In genomic region chr20:42082611-42083010, GRCh38 we compare ENCODE assay signal across 11 cellular contexts.
DNase-seq lines count a peak whose midpoint lies in the region; ATAC-seq and TF ChIP-seq lines count a peak whose summit lies in the region.
"Had no signal": no experiment of that assay in that cellular context is flagged by ENCODE, and none has a peak within 500 bp of the region (broad histone marks: within the 10 kb centered on the region; RNA-seq: fewer than 3 reads in every experiment).

No MANE protein-coding gene starts in this region.

- H3K27me3 ChIP-seq in heart right ventricle (peaks cover 0 to 13% (median 0%) of the 10 kb centered on the region in 7 donors), Caco-2 (replicated peaks; ENCODE audit: control insufficient read depth, insufficient read depth, low read length) (no peaks in the 10 kb centered on the region)
- H3K27me3 ChIP-seq: transverse colon had no signal

- H3K4me3 Mint-ChIP-seq in Caco-2 (ENCODE audit: unreplicated experiment): no peak overlapping the region
- H3K4me3 Mint-ChIP-seq: activated naive CD4-positive, alpha-beta T cell treated with anti-CD3 and anti-CD28 coated beads for 36 hours had no signal

- POLR2A ChIA-PET in Caco-2 (lab: Charles Lee): no interaction called here

- no peaks in the 10 kb centered on the region for H3K9me3 Mint-ChIP-seq in Caco-2 (ENCODE audit: unreplicated experiment)

- peak overlapping the region in 5 of 10 donors; percentile 46 to 73 (median 59) for H3K27ac ChIP-seq in heart right ventricle
- H3K27ac ChIP-seq: transverse colon had no signal

- H3K4me1 ChIP-seq in heart right ventricle (peaks cover 0 to 26% (median 3%) of the 10 kb centered on the region in 9 donors), Caco-2 (no peaks in the 10 kb centered on the region)
- H3K4me1 ChIP-seq: transverse colon had no signal

- H3K4me3 ChIP-seq in heart right ventricle (no peak overlapping the region), Caco-2 (ENCODE audit: low read depth, low read length) (no peak overlapping the region)
- H3K4me3 ChIP-seq: transverse colon had no signal

- no peaks in the 10 kb centered on the region for H3K36me3 ChIP-seq in heart right ventricle
- no peaks in the 10 kb centered on the region for H3K36me3 ChIP-seq in Caco-2 (ENCODE audit: control insufficient read depth, insufficient read depth, low read length)
- H3K36me3 ChIP-seq: transverse colon had no signal

- no TSS peak for BruUV-seq in Caco-2 (replicated peaks; lab: Mats Ljungman, UMichigan)

- intact Hi-C loops in heart right ventricle (cut with DNase I): no loop called here
- intact Hi-C loops in Caco-2 (cut with micrococcal nuclease; ENCODE audit: unreplicated experiment): no loop called here

- H3K27ac Mint-ChIP-seq in Caco-2 (ENCODE audit: unreplicated experiment): no peak overlapping the region
- H3K27ac Mint-ChIP-seq: activated naive CD4-positive, alpha-beta T cell treated with anti-CD3 and anti-CD28 coated beads for 36 hours had no signal

- TF ChIP-seq CTCF in heart right ventricle (IDR thresholded peaks at IDR 0.05): no peak
- TF ChIP-seq CTCF in Caco-2 (IDR thresholded peaks at IDR 0.05; ENCODE audit: insufficient read depth in 1 of 2, low read depth in 1 of 2, low read length in 1 of 2, severe bottlenecking in 1 of 2, unreplicated experiment in 1 of 2): no peak

- DNase-seq in NCI-H748 (lab: John Stamatoyannopoulos, UW; ENCODE audit: unreplicated experiment): peak; percentile 17
- no peak for DNase-seq in NCI-H748 treated with DMSO at 0.1 percent for 48 hours (lab: John Stamatoyannopoulos, UW)
- DNase-seq in SHP77 treated with DMSO at 0.1 percent for 48 hours (lab: John Stamatoyannopoulos, UW): peak; percentile 68
- peak in 1 of 2 donors; percentile 92 for DNase-seq in heart right ventricle
- peak; percentile 58 for DNase-seq in ureter (ENCODE audit: low spot score)
- DNase-seq in Caco-2: no peak
- DNase-seq: activated CD8-positive, alpha-beta memory T cell treated with anti-CD3 and anti-CD28 coated beads for 24 hours; activated naive CD4-positive, alpha-beta T cell treated with anti-CD3 and anti-CD28 coated beads for 36 hours; transverse colon had no signal

- 16 to 24% methylated on average over 1 of the region's 1 CpG for WGBS in heart right ventricle, 2 donors

- H3K4me1 Mint-ChIP-seq in Caco-2 (ENCODE audit: low read depth, unreplicated experiment): no peaks in the 10 kb centered on the region

- peaks cover 3% of the 10 kb centered on the region for H3K27me3 Mint-ChIP-seq in Caco-2 (ENCODE audit: insufficient read depth, unreplicated experiment)

- H3K9me3 ChIP-seq in heart right ventricle (no peaks in the 10 kb centered on the region), Caco-2 (no peaks in the 10 kb centered on the region)
- H3K9me3 ChIP-seq: transverse colon had no signal

- no peaks in the 10 kb centered on the region for H3K36me3 Mint-ChIP-seq in Caco-2 (ENCODE audit: insufficient read depth, unreplicated experiment)

- CTCF ChIA-PET in Caco-2 (lab: Charles Lee): no interaction called here

- ATAC-seq in heart right ventricle: peak; percentile 85 to 93 (median 88)
- ATAC-seq in GM21529 (IDR thresholded peaks at IDR 0.05; ENCODE audit: unreplicated experiment): no peak
- ATAC-seq in GM18520 (IDR thresholded peaks at IDR 0.05; ENCODE audit: unreplicated experiment): no peak

Comparison
In these comparisons a context has a peak if more than half of its experiments do, and no peak if none do; other contexts are left out.
1. DNase-seq: peak in NCI-H748 (single experiment), SHP77 treated with DMSO at 0.1 percent for 48 hours (single experiment) and ureter (single experiment); none in NCI-H748 treated with DMSO at 0.1 percent for 48 hours (single experiment) and Caco-2 (0 of 2).
2. ATAC-seq: peak in heart right ventricle (8 of 8); none in GM21529 (single experiment) and GM18520 (single experiment).